Comparison of ENCODE assay signal across 8 cellular contexts in the genomic region with DNA sequence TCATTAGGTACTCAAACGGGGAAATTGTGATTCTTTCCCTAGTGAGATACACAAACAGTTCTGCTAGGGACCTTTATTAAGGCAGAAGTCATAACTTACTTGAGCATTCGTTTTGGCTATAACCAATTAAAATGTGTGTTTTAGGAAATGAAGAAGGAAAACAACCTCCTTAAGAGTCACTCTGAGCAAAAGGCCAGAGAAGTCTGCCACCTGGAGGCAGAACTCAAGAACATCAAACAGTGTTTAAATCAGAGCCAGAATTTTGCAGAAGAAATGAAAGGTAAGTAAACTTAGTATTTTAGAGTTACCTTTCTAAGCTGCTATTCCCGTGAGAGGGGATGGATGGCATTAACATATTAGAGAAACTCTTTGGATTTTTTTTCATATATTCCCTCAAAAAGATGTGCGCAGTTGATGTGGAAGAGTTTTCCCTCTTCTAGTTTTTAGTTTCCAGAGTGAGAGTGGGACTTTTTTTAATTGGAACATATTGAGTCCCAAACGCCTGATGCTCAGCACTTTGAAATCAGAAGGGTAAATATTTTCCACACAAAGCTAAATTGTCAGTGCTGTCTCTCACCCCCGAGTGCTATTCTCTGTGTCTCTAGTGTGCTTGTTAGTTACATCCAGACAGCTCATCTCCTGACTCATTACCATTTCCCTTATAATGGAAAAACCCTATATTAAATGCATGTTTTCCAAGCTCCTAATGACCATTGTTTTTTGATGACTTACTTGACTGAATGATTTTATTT. TPM values are rescaled to one million over a fixed set of nuclear protein-coding genes. Genes with fewer than 3 reads are reported as not detected.
DNase-seq lines count a peak whose midpoint lies in the region; ATAC-seq and TF ChIP-seq lines count a peak whose summit lies in the region.

No MANE protein-coding gene starts in this region.

- H4K20me1 ChIP-seq in hepatocyte (ENCODE audit: insufficient read depth, poor library complexity, severe bottlenecking) = no peaks in the 10 kb centered on the region

- TF ChIP-seq CTCF in LNCaP clone FGC (IDR thresholded peaks at IDR 0.05; ENCODE audit: control insufficient read depth, extremely low read depth, insufficient read depth) (peak; percentile 82), hepatocyte (IDR thresholded peaks at IDR 0.05; ENCODE audit: poor library complexity) (peak; percentile 76), type B pancreatic cell (conservative IDR thresholded peaks at IDR 0.05) (peak; percentile 82)

- peaks cover 20% of the 10 kb centered on the region for H3K4me1 Mint-ChIP-seq in activated CD8-positive, alpha-beta T cell treated with anti-CD3 and anti-CD28 coated beads, Interleukin-2, amount 10 ng/mL, durations not matched to agents 7 days and 5 days (ENCODE audit: low read depth)
- H3K4me1 Mint-ChIP-seq in type B pancreatic cell (ENCODE audit: unreplicated experiment) = no peaks in the 10 kb centered on the region

- H3K9me2 ChIP-seq in hepatocyte (replicated peaks; ENCODE audit: insufficient read depth) = no peaks in the 10 kb centered on the region

- H2AFZ ChIP-seq in hepatocyte = peak overlapping the region; percentile 12

- H3K4me1 ChIP-seq in hepatocyte (ENCODE audit: insufficient read depth) = no peaks in the 10 kb centered on the region

- H3K27me3 ChIP-seq in hepatocyte = no peaks in the 10 kb centered on the region

- H3K4me2 ChIP-seq in hepatocyte = no peak overlapping the region

- CTCF ChIA-PET in activated CD8-positive, alpha-beta T cell treated with anti-CD3 and anti-CD28 coated beads, Interleukin-2, amount 10 ng/mL, durations not matched to agents 7 days and 5 days (lab: Charles Lee) = interaction anchor here (0.6 to 5.8 kb wide), 17 partner anchors 10 to 424 kb away, joined by 3 to 59 read pairs (median 6); no protein-coding TSS in a partner anchor

- ATAC-seq in GM19438 (IDR thresholded peaks at IDR 0.05; ENCODE audit: low read depth, unreplicated experiment) = peak; percentile 65
- no peak for ATAC-seq in activated CD8-positive, alpha-beta T cell treated with anti-CD3 and anti-CD28 coated beads, Interleukin-2, amount 10 ng/mL, durations not matched to agents 7 days and 5 days

- no peak overlapping the region for H3K27ac ChIP-seq in hepatocyte

- no peak overlapping the region for H3K4me3 ChIP-seq in LNCaP clone FGC (ENCODE audit: low read depth, low read length)
- H3K4me3 ChIP-seq in hepatocyte = no peak overlapping the region

- no peaks in the 10 kb centered on the region for H3K36me3 ChIP-seq in hepatocyte (replicated peaks; ENCODE audit: insufficient read depth, low read depth)

- H3K36me3 Mint-ChIP-seq in activated CD8-positive, alpha-beta T cell treated with anti-CD3 and anti-CD28 coated beads, Interleukin-2, amount 10 ng/mL, durations not matched to agents 7 days and 5 days (ENCODE audit: low read depth) = peaks cover 61% of the 10 kb centered on the region
- H3K36me3 Mint-ChIP-seq in type B pancreatic cell = peaks cover 6% of the 10 kb centered on the region

- H3K4me3 Mint-ChIP-seq in activated CD8-positive, alpha-beta T cell treated with anti-CD3 and anti-CD28 coated beads, Interleukin-2, amount 10 ng/mL, durations not matched to agents 7 days and 5 days = no peak overlapping the region
- no peak overlapping the region for H3K4me3 Mint-ChIP-seq in type B pancreatic cell

- H3K9me3 ChIP-seq in hepatocyte (ENCODE audit: low read depth) = no peaks in the 10 kb centered on the region

- no peaks in the 10 kb centered on the region for H3K27me3 Mint-ChIP-seq in activated CD8-positive, alpha-beta T cell treated with anti-CD3 and anti-CD28 coated beads, Interleukin-2, amount 10 ng/mL, durations not matched to agents 7 days and 5 days (ENCODE audit: low read depth)
- no peaks in the 10 kb centered on the region for H3K27me3 Mint-ChIP-seq in type B pancreatic cell

- no peaks in the 10 kb centered on the region for H3K79me2 ChIP-seq in hepatocyte

- H3K9me3 Mint-ChIP-seq in activated CD8-positive, alpha-beta T cell treated with anti-CD3 and anti-CD28 coated beads, Interleukin-2, amount 10 ng/mL, durations not matched to agents 7 days and 5 days (ENCODE audit: insufficient read depth) = no peaks in the 10 kb centered on the region
- H3K9me3 Mint-ChIP-seq in type B pancreatic cell = no peaks in the 10 kb centered on the region

- DNase-seq in activated T-cell treated with anti-CD3 and anti-CD28 coated beads for 1 hour (ENCODE audit: low read depth) = peak; percentile 5
- DNase-seq in activated T-cell treated with anti-CD3 and anti-CD28 coated beads, Interleukin-2, amount 50 U/mL, for 48 hours = no peak
- DNase-seq in LNCaP clone FGC (ENCODE audit: low read depth) = peak; percentile 40
- DNase-seq in activated CD8-positive, alpha-beta T cell treated with anti-CD3 and anti-CD28 coated beads, Interleukin-2, amount 10 ng/mL, durations not matched to agents 7 days and 5 days = peak; percentile 40
- DNase-seq in hepatocyte (ENCODE audit: low spot score) = peak; percentile 56
- no peak for DNase-seq in type B pancreatic cell (ENCODE audit: extremely low spot score, unreplicated experiment)
- DNase-seq in NCI-H2107 (lab: John Stamatoyannopoulos, UW) = no peak

- POLR2A ChIA-PET in activated CD8-positive, alpha-beta T cell treated with anti-CD3 and anti-CD28 coated beads, Interleukin-2, amount 10 ng/mL, durations not matched to agents 7 days and 5 days (lab: Charles Lee) = no interaction called here

- no peak overlapping the region for H3K27ac Mint-ChIP-seq in activated CD8-positive, alpha-beta T cell treated with anti-CD3 and anti-CD28 coated beads, Interleukin-2, amount 10 ng/mL, durations not matched to agents 7 days and 5 days
- no peak overlapping the region for H3K27ac Mint-ChIP-seq in type B pancreatic cell

- WGBS in hepatocyte (ENCODE audit: low lambda C conversion rate, missing lambda C conversion rate) = 82% methylated on average over 6 of the region's 6 CpGs

RNA-seq across cellular contexts. Expression of a gene that starts 34.9 kb away (rescaled TPM):
- total RNA-seq in activated CD8-positive, alpha-beta T cell treated with anti-CD3 and anti-CD28 coated beads, Interleukin-2, amount 10 ng/mL, durations not matched to agents 7 days and 5 days = 100 to 1,000 TPM; 176 to 180 TPM
- total RNA-seq in hepatocyte (16.8 and 18.3 TPM in 2 replicates), type B pancreatic cell (ENCODE audit: low replicate concordance) (30.6 and 141 TPM in 2 replicates)
- polyA plus RNA-seq in hepatocyte = 8.3 and 15.3 TPM in 2 replicates

Comparison
In these comparisons a context has a peak if more than half of its experiments do, and no peak if none do; other contexts are left out.
1. DNase-seq: peak in activated T-cell treated with anti-CD3 and anti-CD28 coated beads for 1 hour (single experiment), LNCaP clone FGC (single experiment), activated CD8-positive, alpha-beta T cell treated with anti-CD3 and anti-CD28 coated beads, Interleukin-2, amount 10 ng/mL, durations not matched to agents 7 days and 5 days (single experiment) and hepatocyte (single experiment); none in activated T-cell treated with anti-CD3 and anti-CD28 coated beads, Interleukin-2, amount 50 U/mL, for 48 hours (0 of 2), type B pancreatic cell (single experiment) and NCI-H2107 (single experiment).
2. Peak in every context shown above with its lines, with median percentiles within 50 percentile points of each other: CTCF ChIP-seq.